In genomic region chr4:122764808-122765189, GRCh38 we compare ENCODE assay signal across 8 cellular contexts. TPM values are rescaled to one million over a fixed set of nuclear protein-coding genes. Genes with fewer than 3 reads are reported as not detected.
DNase-seq lines count a peak whose midpoint lies in the region; ATAC-seq and TF ChIP-seq lines count a peak whose summit lies in the region.

No MANE protein-coding gene starts in this region.

- H2BK120ac ChIP-seq in mesendoderm (ENCODE audit: low read depth, low read length) = no peak overlapping the region

- no peak overlapping the region for H3K27ac Mint-ChIP-seq in Caco-2 (ENCODE audit: unreplicated experiment)

- peak overlapping the region; percentile 28 for H3K27ac ChIP-seq in PC-3 (ENCODE audit: low read length)
- H3K27ac ChIP-seq in mesendoderm (ENCODE audit: low read depth, low read length) = no peak overlapping the region

- H3K56ac ChIP-seq in mesendoderm (ENCODE audit: low read length) = no peak overlapping the region

- H3K4me2 ChIP-seq in PC-3 (ENCODE audit: low read length) = peak overlapping the region; percentile 65
- no peak overlapping the region for H3K4me2 ChIP-seq in mesendoderm (ENCODE audit: low read length)

- H3K9ac ChIP-seq in PC-3 (ENCODE audit: low read length) (no peak overlapping the region), mesendoderm (ENCODE audit: low read length) (no peak overlapping the region)

- H3K4me1 ChIP-seq in PC-3 (ENCODE audit: insufficient read depth, low read length) = peaks cover 16% of the 10 kb centered on the region
- H3K4me1 ChIP-seq in Caco-2 = peaks cover 26% of the 10 kb centered on the region
- H3K4me1 ChIP-seq in mesendoderm (ENCODE audit: control insufficient read depth, low read depth, low read length) = no peaks in the 10 kb centered on the region

- no peaks in the 10 kb centered on the region for H3F3A ChIP-seq in PC-3 (ENCODE audit: low read length, unreplicated experiment)

- WGBS in mesendoderm (ENCODE audit: extremely low coverage, insufficient coverage, low lambda C conversion rate) = no CpG with 5 or more reads among the region's 1 CpG

- H4K8ac ChIP-seq in mesendoderm (ENCODE audit: low read depth, low read length) = no peak overlapping the region

- H3K36me3 ChIP-seq in PC-3 (ENCODE audit: low read depth, low read length) = no peaks in the 10 kb centered on the region
- H3K36me3 ChIP-seq in Caco-2 (ENCODE audit: control insufficient read depth, insufficient read depth, low read length) = no peaks in the 10 kb centered on the region
- no peaks in the 10 kb centered on the region for H3K36me3 ChIP-seq in mesendoderm (ENCODE audit: control insufficient read depth, insufficient read depth, low read length)

- ATAC-seq in GM18867 (IDR thresholded peaks at IDR 0.05; ENCODE audit: unreplicated experiment) (peak; percentile 87), HG02759 (IDR thresholded peaks at IDR 0.05; ENCODE audit: unreplicated experiment) (peak; percentile 89), PC-3 (peak; percentile 42; the same call in 1 of the 2 replicates), sciatic nerve (no peak)

- no peaks in the 10 kb centered on the region for H3K9me3 ChIP-seq in PC-3 (ENCODE audit: low read length)
- H3K9me3 ChIP-seq in Caco-2 = no peaks in the 10 kb centered on the region

- no peak overlapping the region for H3K18ac ChIP-seq in mesendoderm (ENCODE audit: low read length)

- no peaks in the 10 kb centered on the region for H3K9me2 ChIP-seq in PC-3 (replicated peaks; ENCODE audit: low read length)

- no peak overlapping the region for H3K23ac ChIP-seq in mesendoderm (ENCODE audit: low read length)

- H3K4me3 Mint-ChIP-seq in Caco-2 (ENCODE audit: unreplicated experiment) = no peak overlapping the region

- BruUV-seq in PC-3 (replicated peaks; lab: Mats Ljungman, UMichigan) (no TSS peak), Caco-2 (replicated peaks; lab: Mats Ljungman, UMichigan) (no TSS peak)

- no peak overlapping the region for H2AK5ac ChIP-seq in mesendoderm (ENCODE audit: low read length)

- H3K79me2 ChIP-seq in PC-3 (ENCODE audit: low read length) (no peaks in the 10 kb centered on the region), mesendoderm (ENCODE audit: control insufficient read depth, insufficient read depth, low read length) (no peaks in the 10 kb centered on the region)

- POLR2A ChIA-PET in PC-3 (lab: Charles Lee; ENCODE audit: unreplicated experiment) = no interaction called here
- POLR2A ChIA-PET in Caco-2 (lab: Charles Lee) = no interaction called here

- H3K4me3 ChIP-seq in PC-3 (ENCODE audit: low read length) (no peak overlapping the region), Caco-2 (ENCODE audit: low read depth, low read length) (no peak overlapping the region), mesendoderm (ENCODE audit: low read length) (no peak overlapping the region)

- TF ChIP-seq CTCF in PC-3 (conservative IDR thresholded peaks at IDR 0.05; ENCODE audit: low read depth, low read length) (no peak), Caco-2 (IDR thresholded peaks at IDR 0.05; ENCODE audit: insufficient read depth in 1 of 2, low read depth in 1 of 2, low read length in 1 of 2, severe bottlenecking in 1 of 2, unreplicated experiment in 1 of 2) (no peak)

- H3K4ac ChIP-seq in mesendoderm (ENCODE audit: low read depth, low read length) = no peak overlapping the region

- no peaks in the 10 kb centered on the region for H3K27me3 Mint-ChIP-seq in Caco-2 (ENCODE audit: insufficient read depth, unreplicated experiment)

- no peaks in the 10 kb centered on the region for H3K27me3 ChIP-seq in PC-3 (ENCODE audit: low read length)
- H3K27me3 ChIP-seq in Caco-2 (replicated peaks; ENCODE audit: control insufficient read depth, insufficient read depth, low read length) = no peaks in the 10 kb centered on the region
- H3K27me3 ChIP-seq in mesendoderm (ENCODE audit: insufficient read depth, low read length, poor library complexity) = no peaks in the 10 kb centered on the region

- intact Hi-C loops in PC-3 (cut with micrococcal nuclease) (loop anchor here (2.0 kb wide), 1 partner anchor 18 kb away; no protein-coding TSS in a partner anchor), sciatic nerve (cut with DNase I) (no loop called here), Caco-2 (cut with micrococcal nuclease; ENCODE audit: unreplicated experiment) (no loop called here)

- peak overlapping the region; percentile 24; the same call in 1 of the 2 replicates for H2AFZ ChIP-seq in PC-3 (ENCODE audit: low read length)

- no peak overlapping the region for H2BK15ac ChIP-seq in mesendoderm (replicated peaks; ENCODE audit: low read depth)

- H4K20me1 ChIP-seq in PC-3 (ENCODE audit: low read length) = no peaks in the 10 kb centered on the region

- no peak overlapping the region for H4K5ac ChIP-seq in mesendoderm (ENCODE audit: low read length)

- peaks cover 5% of the 10 kb centered on the region for H3K4me1 Mint-ChIP-seq in Caco-2 (ENCODE audit: low read depth, unreplicated experiment)

- H3K79me1 ChIP-seq in mesendoderm (ENCODE audit: low read length) = no peaks in the 10 kb centered on the region

- CTCF ChIA-PET in PC-3 (lab: Charles Lee) = no interaction called here
- CTCF ChIA-PET in Caco-2 (lab: Charles Lee) = no interaction called here

- H3K36me3 Mint-ChIP-seq in Caco-2 (ENCODE audit: insufficient read depth, unreplicated experiment) = no peaks in the 10 kb centered on the region

- no peaks in the 10 kb centered on the region for H3K9me3 Mint-ChIP-seq in Caco-2 (ENCODE audit: unreplicated experiment)

- no peak overlapping the region for H2BK5ac ChIP-seq in mesendoderm (ENCODE audit: low read length)

- DNase-seq in PC-3 = peak; percentile 53
- DNase-seq in kidney tubule cell (ENCODE audit: low spot score) = peak; percentile 72
- DNase-seq in sciatic nerve (ENCODE audit: low spot score) = no peak
- DNase-seq in NCI-H1694 (lab: John Stamatoyannopoulos, UW) = no peak
- DNase-seq in Caco-2 = no peak
- no peak for DNase-seq in mesendoderm

RNA-seq across cellular contexts. Expression of gene BBS12, which starts 32.3 kb away (rescaled TPM):
- total RNA-seq in PC-3 (2014; rRNA removed) = 0.69 and 1.7 TPM in 2 replicates
- total RNA-seq in sciatic nerve = 4.2 TPM
- total RNA-seq in Caco-2 (2022) = 2.6 and 2.7 TPM in 2 replicates
- polyA plus RNA-seq in mesendoderm (2013, experiment 1 of 2) = 1.2 TPM
- 1.1 TPM for polyA plus RNA-seq in mesendoderm (2013, experiment 2 of 2)

Comparison
In these comparisons a context has a peak if more than half of its experiments do, and no peak if none do; other contexts are left out.
1. DNase-seq: peak in PC-3 (single experiment) and kidney tubule cell (single experiment); none in sciatic nerve (single experiment), NCI-H1694 (single experiment), Caco-2 (0 of 2) and mesendoderm (single experiment).